In genomic region chr10:1809139-1809755, GRCh38 we compare ENCODE assay signal across 29 cellular contexts.
DNase-seq lines count a peak whose midpoint lies in the region; ATAC-seq, FAIRE-seq and TF ChIP-seq lines count a peak whose summit lies in the region.
"Had no signal": no experiment of that assay in that cellular context is flagged by ENCODE, and none has a peak within 500 bp of the region (broad histone marks: within the 10 kb centered on the region; RNA-seq: fewer than 3 reads in every experiment).

No MANE protein-coding gene starts in this region.

- H3K4me3 Mint-ChIP-seq in activated CD4-positive, alpha-beta T cell treated with anti-CD3 and anti-CD28 coated beads, Interleukin-2, amount 10 ng/mL, durations not matched to agents 24 days and 14 days, result no peak overlapping the region
- H3K4me3 Mint-ChIP-seq in GM23338, result no peak overlapping the region
- H3K4me3 Mint-ChIP-seq: activated CD8-positive, alpha-beta memory T cell treated with anti-CD3 and anti-CD28 coated beads, Interleukin-2, amount 10 ng/mL, durations not matched to agents 7 days and 5 days; CD8-positive, alpha-beta memory T cell; natural killer cell treated with Interleukin-12 subunit alpha and Interleukin-12 subunit beta and Interleukin-15 and Interleukin-18, amount 100 ng/mL, for 72 hours; stimulated activated naive B cell treated with anti-CD40 and anti-IgM and Interleukin-4, amounts not matched to agents 10 μg/mL and 1 μg/mL and 100 μg/mL, for 72 hours had no signal

- H3K27ac Mint-ChIP-seq in activated CD4-positive, alpha-beta T cell treated with anti-CD3 and anti-CD28 coated beads, Interleukin-2, amount 10 ng/mL, durations not matched to agents 24 days and 14 days, result no peak overlapping the region
- peak overlapping the region; percentile 43; the same call in 1 of the 2 replicates for H3K27ac Mint-ChIP-seq in GM23338
- H3K27ac Mint-ChIP-seq: activated CD8-positive, alpha-beta memory T cell treated with anti-CD3 and anti-CD28 coated beads, Interleukin-2, amount 10 ng/mL, durations not matched to agents 7 days and 5 days; CD8-positive, alpha-beta memory T cell; natural killer cell treated with Interleukin-12 subunit alpha and Interleukin-12 subunit beta and Interleukin-15 and Interleukin-18, amount 100 ng/mL, for 72 hours; stimulated activated naive B cell treated with anti-CD40 and anti-IgM and Interleukin-4, amounts not matched to agents 10 μg/mL and 1 μg/mL and 100 μg/mL, for 72 hours had no signal

- no peaks in the 10 kb centered on the region; the same call in 1 of the 2 replicates for H3K9me3 ChIP-seq in K562 (replicated peaks; ENCODE audit: control insufficient read depth, insufficient read depth, low read depth, low read length)
- H3K9me3 ChIP-seq: lower lobe of right lung, pancreas, right atrium auricular region had no signal

- no peak overlapping the region for H2AFZ ChIP-seq in GM23338
- peak overlapping the region; percentile 92 for H2AFZ ChIP-seq in K562 (ENCODE audit: low read depth, low read length)

- TF ChIP-seq POLR2A in K562 (conservative IDR thresholded peaks at IDR 0.05), result no peak

- TF ChIP-seq EP300 in K562 (IDR thresholded peaks at IDR 0.05; ENCODE audit: low read length), result no peak

- H3K36me3 ChIP-seq in GM23338 (ENCODE audit: insufficient read depth) (no peaks in the 10 kb centered on the region), K562 (ENCODE audit: control insufficient read depth, insufficient read depth, low read length) (no peaks in the 10 kb centered on the region)
- H3K36me3 ChIP-seq: brain microvascular endothelial cell, lower lobe of right lung, pancreas, right atrium auricular region had no signal

- H3K4me1 ChIP-seq in GM23338 (ENCODE audit: insufficient read depth) (peaks cover 13% of the 10 kb centered on the region), K562 (replicated peaks in 1 of 2; ENCODE audit: control insufficient read depth in 2 of 2, insufficient read depth in 2 of 2, low read length in 2 of 2) (peaks cover 0 to 5% of the 10 kb centered on the region in 2 experiments; a peak in 3 of 5 replicates)
- H3K4me1 ChIP-seq: lower lobe of right lung, pancreas, right atrium auricular region had no signal

- intact Hi-C loops in activated CD4-positive, alpha-beta T cell treated with anti-CD3 and anti-CD28 coated beads, Interleukin-2, amount 10 ng/mL, durations not matched to agents 24 days and 14 days (cut with micrococcal nuclease), result no loop called here
- intact Hi-C loops in K562 (cut with micrococcal nuclease) (no loop called here), posterior cingulate gyrus (cut with DNase I) (no loop called here)

- no peak overlapping the region for H3K4me3 ChIP-seq in GM23338
- H3K4me3 ChIP-seq in K562, result peak overlapping the region; percentile 22
- H3K4me3 ChIP-seq: lower lobe of right lung, mucosa of descending colon, pancreas, right atrium auricular region had no signal

- H3K79me2 ChIP-seq in GM23338 (replicated peaks; ENCODE audit: insufficient read depth) (no peaks in the 10 kb centered on the region), K562 (ENCODE audit: control insufficient read depth, insufficient read depth, low read length) (no peaks in the 10 kb centered on the region)

- CTCF ChIA-PET in K562 (lab: Yijun Ruan, JAX; ENCODE audit: low intra/inter-chr PET ratio), result no interaction called here

- POLR2A ChIA-PET in K562 (lab: Yijun Ruan, JAX), result interaction anchor here (0.6 kb wide), 1 partner anchor 1352 kb away, joined by 5 read pairs; no protein-coding TSS in a partner anchor

- 0 out of 4 replicates have a peak overlapping the region, but pooled peaks of 1 of the 2 experiments have one; percentile 28 for H3K9ac ChIP-seq in K562 (ENCODE audit: insufficient read depth in 1 of 2, low read depth in 2 of 2, low read length in 2 of 2)
- H3K9ac ChIP-seq: KMS-11 had no signal

- no peaks in the 10 kb centered on the region for H3K27me3 Mint-ChIP-seq in activated CD4-positive, alpha-beta T cell treated with anti-CD3 and anti-CD28 coated beads, Interleukin-2, amount 10 ng/mL, durations not matched to agents 24 days and 14 days
- H3K27me3 Mint-ChIP-seq in GM23338 (ENCODE audit: insufficient read depth, low read depth, poor library complexity), result peaks cover 3% of the 10 kb centered on the region
- H3K27me3 Mint-ChIP-seq: activated CD8-positive, alpha-beta memory T cell treated with anti-CD3 and anti-CD28 coated beads, Interleukin-2, amount 10 ng/mL, durations not matched to agents 7 days and 5 days had no signal

- H3K9me3 Mint-ChIP-seq in activated CD4-positive, alpha-beta T cell treated with anti-CD3 and anti-CD28 coated beads, Interleukin-2, amount 10 ng/mL, durations not matched to agents 24 days and 14 days, result no peaks in the 10 kb centered on the region
- H3K9me3 Mint-ChIP-seq in GM23338, result no peaks in the 10 kb centered on the region; the same call in 2 of the 3 replicates
- H3K9me3 Mint-ChIP-seq: natural killer cell treated with Interleukin-12 subunit alpha and Interleukin-12 subunit beta and Interleukin-15 and Interleukin-18, amount 100 ng/mL, for 72 hours; stimulated activated naive B cell treated with anti-CD40 and anti-IgM and Interleukin-4, amounts not matched to agents 10 μg/mL and 1 μg/mL and 100 μg/mL, for 72 hours had no signal

- TF ChIP-seq CTCF in GM23338 (conservative IDR thresholded peaks at IDR 0.05; ENCODE audit: low read depth in 2 of 2) (no peak), K562 (IDR thresholded peaks at IDR 0.05 in 2 of 3, conservative IDR thresholded peaks at IDR 0.05 in 1 of 3; ENCODE audit: insufficient read depth in 2 of 3, low read depth in 1 of 3, low read length in 3 of 3) (no peak)

- no peaks in the 10 kb centered on the region for H3K9me2 ChIP-seq in GM23338 (ENCODE audit: insufficient read depth)

- no peak overlapping the region for H3K4me2 ChIP-seq in GM23338
- H3K4me2 ChIP-seq in K562 (ENCODE audit: insufficient read depth, low read length), result peak overlapping the region; percentile 82
- H3K4me2 ChIP-seq: KMS-11 had no signal

- ATAC-seq in GM23338 (no peak), K562 (peak; percentile 85), GM19455 (IDR thresholded peaks at IDR 0.05; ENCODE audit: unreplicated experiment) (no peak), GM18498 (IDR thresholded peaks at IDR 0.05; ENCODE audit: unreplicated experiment) (no peak), HG02852 (IDR thresholded peaks at IDR 0.05; ENCODE audit: unreplicated experiment) (no peak)
- ATAC-seq: activated CD8-positive, alpha-beta memory T cell treated with anti-CD3 and anti-CD28 coated beads, Interleukin-2, amount 10 ng/mL, durations not matched to agents 7 days and 5 days; mucosa of descending colon; SK-N-SH treated with all-trans-retinoic acid at 6 μM for 48 hours; stimulated activated naive B cell treated with anti-CD40 and anti-IgM and Interleukin-4, amounts not matched to agents 10 μg/mL and 1 μg/mL and 100 μg/mL, for 72 hours had no signal

- H3K27ac ChIP-seq in GM23338 (ENCODE audit: low read depth) (no peak overlapping the region), K562 (ENCODE audit: extremely low read depth, low read depth, low read length) (no peak overlapping the region)
- H3K27ac ChIP-seq: brain microvascular endothelial cell, epithelial cell of prostate, KMS-11, lower lobe of right lung, pancreas, right atrium auricular region had no signal

- TF ChIP-seq RAD21 in K562 (CRISPR knock-in tag; conservative IDR thresholded peaks at IDR 0.05 in 1 of 2, IDR thresholded peaks at IDR 0.05 in 1 of 2), result no peak

- WGBS in K562 (ENCODE audit: insufficient coverage, low coverage, missing lambda C conversion rate), result 8% methylated on average over 25 of the region's 27 CpGs

- in situ Hi-C loops in K562 (cut with MboI), result no loop called here

- H3K27me3 ChIP-seq in GM23338 (ENCODE audit: insufficient read depth) (no peaks in the 10 kb centered on the region), K562 (ENCODE audit: control insufficient read depth in 2 of 2, insufficient read depth in 2 of 2, low read length in 2 of 2) (peaks cover 0 to 24% of the 10 kb centered on the region in 2 experiments; a peak in 3 of 5 replicates)
- H3K27me3 ChIP-seq: brain microvascular endothelial cell, pancreas, right atrium auricular region had no signal

- no peaks in the 10 kb centered on the region for H3F3A ChIP-seq in GM23338 (replicated peaks; ENCODE audit: low read depth)

- BruUV-seq in K562 (replicated peaks; lab: Mats Ljungman, UMichigan), result no TSS peak

- DNase-seq in activated CD4-positive, alpha-beta T cell treated with anti-CD3 and anti-CD28 coated beads for 48 hours, result peak; percentile 11
- no peak for DNase-seq in activated CD4-positive, alpha-beta T cell treated with anti-CD3 and anti-CD28 coated beads, Interleukin-2, amount 10 ng/mL, durations not matched to agents 24 days and 14 days
- DNase-seq in GM23338 (ENCODE audit: low spot score) (no peak), K562 (ENCODE audit: extremely low read depth in 1 of 4, low spot score in 3 of 4) (peak; percentile 80 to 95 (median 93)), posterior cingulate gyrus (peak in 8 of 10 donors; percentile 29 to 93 (median 58))
- DNase-seq: activated CD8-positive, alpha-beta memory T cell treated with anti-CD3 and anti-CD28 coated beads, Interleukin-2, amount 10 ng/mL, durations not matched to agents 7 days and 5 days; activated T-cell treated with anti-CD3 and anti-CD28 coated beads, Interleukin-2, amount 50 U/mL, for 48 hours; brain microvascular endothelial cell; CD8-positive, alpha-beta memory T cell; effector CD8-positive, alpha-beta T cell; GF-D8; lower lobe of right lung; mucosa of descending colon; NCI-H1436 treated with DMSO at 0.1 percent for 48 hours; NCI-H446 treated with DMSO at 0.1 percent for 48 hours; NCI-H82; stimulated activated CD4-positive, alpha-beta T cell treated with anti-CD3 and anti-CD28 coated beads, Interleukin-12 subunit alpha, Interleukin-12 subunit beta, amount 100 ng/mL, for 4 hours; stimulated activated CD4-positive, alpha-beta T cell treated with anti-CD3 and anti-CD28 coated beads, Interleukin-4, amount 100 ng/mL, for 4 hours; stimulated activated naive B cell treated with anti-CD40 and anti-IgM and Interleukin-4, amounts not matched to agents 10 μg/mL and 1 μg/mL and 100 μg/mL, for 72 hours had no signal

- no peaks in the 10 kb centered on the region for H3K36me3 Mint-ChIP-seq in activated CD4-positive, alpha-beta T cell treated with anti-CD3 and anti-CD28 coated beads, Interleukin-2, amount 10 ng/mL, durations not matched to agents 24 days and 14 days (ENCODE audit: low read depth)
- no peaks in the 10 kb centered on the region for H3K36me3 Mint-ChIP-seq in GM23338 (ENCODE audit: low read depth)
- H3K36me3 Mint-ChIP-seq: activated CD8-positive, alpha-beta memory T cell treated with anti-CD3 and anti-CD28 coated beads, Interleukin-2, amount 10 ng/mL, durations not matched to agents 7 days and 5 days; CD8-positive, alpha-beta memory T cell; natural killer cell treated with Interleukin-12 subunit alpha and Interleukin-12 subunit beta and Interleukin-15 and Interleukin-18, amount 100 ng/mL, for 72 hours; stimulated activated naive B cell treated with anti-CD40 and anti-IgM and Interleukin-4, amounts not matched to agents 10 μg/mL and 1 μg/mL and 100 μg/mL, for 72 hours had no signal

- no peaks in the 10 kb centered on the region for H3K9me1 ChIP-seq in K562 (ENCODE audit: control insufficient read depth, insufficient read depth, low read length)

- no peaks in the 10 kb centered on the region for H3K4me1 Mint-ChIP-seq in activated CD4-positive, alpha-beta T cell treated with anti-CD3 and anti-CD28 coated beads, Interleukin-2, amount 10 ng/mL, durations not matched to agents 24 days and 14 days
- H3K4me1 Mint-ChIP-seq in GM23338, result peaks cover 15% of the 10 kb centered on the region; the same call in 2 of the 3 replicates
- H3K4me1 Mint-ChIP-seq: activated CD8-positive, alpha-beta memory T cell treated with anti-CD3 and anti-CD28 coated beads, Interleukin-2, amount 10 ng/mL, durations not matched to agents 7 days and 5 days; CD8-positive, alpha-beta memory T cell; stimulated activated naive B cell treated with anti-CD40 and anti-IgM and Interleukin-4, amounts not matched to agents 10 μg/mL and 1 μg/mL and 100 μg/mL, for 72 hours had no signal

- peak; percentile 49 for FAIRE-seq in K562 (lab: Jason Lieb, UNC)
- FAIRE-seq: GM18507, pancreas had no signal

- H4K20me1 ChIP-seq in GM23338 (replicated peaks; ENCODE audit: insufficient read depth) (no peaks in the 10 kb centered on the region), K562 (replicated peaks; ENCODE audit: control insufficient read depth, insufficient read depth, low read length) (no peaks in the 10 kb centered on the region)

Comparison
In these comparisons a context has a peak if more than half of its experiments do, and no peak if none do; other contexts are left out.
1. DNase-seq: peak in activated CD4-positive, alpha-beta T cell treated with anti-CD3 and anti-CD28 coated beads for 48 hours (single experiment), K562 (4 of 4) and posterior cingulate gyrus (8 of 10); none in activated CD4-positive, alpha-beta T cell treated with anti-CD3 and anti-CD28 coated beads, Interleukin-2, amount 10 ng/mL, durations not matched to agents 24 days and 14 days (single experiment) and GM23338 (single experiment).